1 cellular context compared by ENCODE assay signal in the genomic region with DNA sequence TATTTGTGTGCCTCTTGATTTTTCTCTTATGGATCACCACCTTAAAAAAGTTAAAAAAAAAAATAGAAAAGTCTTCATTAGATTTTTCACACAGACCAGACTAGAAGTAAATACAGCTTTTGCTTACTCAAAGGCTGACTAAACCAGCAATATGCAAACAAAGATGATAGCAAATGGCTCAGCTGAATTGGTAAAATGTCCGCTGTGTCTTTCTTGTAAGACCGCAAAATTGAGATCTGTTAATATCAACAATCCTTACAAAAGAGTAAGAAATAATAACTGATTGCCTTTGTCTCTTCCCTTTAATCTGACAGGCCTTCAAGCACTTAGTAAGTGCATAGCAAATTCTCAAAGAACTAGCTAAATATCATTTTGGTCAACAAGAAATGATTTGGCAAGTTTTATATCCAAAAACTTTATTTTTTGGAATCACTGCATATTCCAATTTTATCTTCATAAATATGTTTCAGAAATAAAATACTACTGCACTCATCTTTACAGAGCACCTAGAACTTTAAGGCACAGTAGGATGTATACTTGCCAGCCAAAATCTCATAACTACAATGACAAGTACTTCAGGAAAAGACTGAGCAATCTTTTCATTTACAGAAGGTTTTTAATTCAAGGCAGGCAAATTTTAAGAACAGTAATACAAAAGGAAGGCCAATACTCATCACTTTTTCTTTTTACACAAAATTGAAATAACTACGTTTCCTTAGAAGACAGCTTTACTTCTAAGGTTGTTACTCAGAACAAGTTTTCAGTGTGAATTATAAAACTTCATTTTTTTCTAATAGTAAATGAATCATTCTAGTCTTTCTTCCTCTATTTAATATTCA.
A peak's percentile ranks its signal among the peaks of the same experiment; 100 is the strongest.
TF ChIP-seq lines count a peak whose summit lies in the region.

No MANE protein-coding gene starts in this region.

TF ChIP-seq in HepG2, 621 proteins besides CTCF, POLR2A, EP300 and RAD21 (continued from another document and continues in another):
- TF ChIP-seq HNF1A (IDR thresholded peaks at IDR 0.05; ENCODE audit: low read depth) = 0 out of 2 replicates have a peak, but pooled peaks have one; percentile 18
- TF ChIP-seq HNF1A (CRISPR knock-in tag; IDR thresholded peaks at IDR 0.05; ENCODE audit: borderline replicate concordance) = no peak
- no peak for TF ChIP-seq BRCA1 (CRISPR knock-in tag; IDR thresholded peaks at IDR 0.05)
- TF ChIP-seq TCF7 (IDR thresholded peaks at IDR 0.05; ENCODE audit: low read depth) = peak; percentile 60; the same call in 1 of the 2 replicates
- TF ChIP-seq, protein P1, sequence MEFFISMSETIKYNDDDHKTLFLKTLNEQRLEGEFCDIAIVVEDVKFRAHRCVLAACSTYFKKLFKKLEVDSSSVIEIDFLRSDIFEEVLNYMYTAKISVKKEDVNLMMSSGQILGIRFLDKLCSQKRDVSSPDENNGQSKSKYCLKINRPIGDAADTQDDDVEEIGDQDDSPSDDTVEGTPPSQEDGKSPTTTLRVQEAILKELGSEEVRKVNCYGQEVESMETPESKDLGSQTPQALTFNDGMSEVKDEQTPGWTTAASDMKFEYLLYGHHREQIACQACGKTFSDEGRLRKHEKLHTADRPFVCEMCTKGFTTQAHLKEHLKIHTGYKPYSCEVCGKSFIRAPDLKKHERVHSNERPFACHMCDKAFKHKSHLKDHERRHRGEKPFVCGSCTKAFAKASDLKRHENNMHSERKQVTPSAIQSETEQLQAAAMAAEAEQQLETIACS (CRISPR knock-in tag; IDR thresholded peaks at IDR 0.05) = no peak
- TF ChIP-seq NCOA5 (CRISPR knock-in tag; IDR thresholded peaks at IDR 0.05) = no peak
- no peak for TF ChIP-seq ISX (CRISPR knock-in tag; conservative IDR thresholded peaks at IDR 0.05)
- TF ChIP-seq ZNF792 (CRISPR knock-in tag; IDR thresholded peaks at IDR 0.05) = no peak
- TF ChIP-seq HOXD1 (CRISPR knock-in tag; IDR thresholded peaks at IDR 0.05) = no peak
- TF ChIP-seq GATAD2A (CRISPR knock-in tag; IDR thresholded peaks at IDR 0.05) = peak; percentile 57; the same call in 1 of the 2 replicates
- 0 out of 2 replicates have a peak, but pooled peaks have one; percentile 35 for TF ChIP-seq MIXL1 (CRISPR knock-in tag; IDR thresholded peaks at IDR 0.05)
- no peak for TF ChIP-seq SMAD1 (CRISPR knock-in tag; IDR thresholded peaks at IDR 0.05; ENCODE audit: borderline replicate concordance, low read depth)
- peak; percentile 35; the same call in 1 of the 2 replicates for TF ChIP-seq FOSL2 (CRISPR knock-in tag; IDR thresholded peaks at IDR 0.05)
- TF ChIP-seq CREM (IDR thresholded peaks at IDR 0.05) = peak; percentile 18; the same call in 1 of the 2 replicates
- TF ChIP-seq CREM (CRISPR knock-in tag; IDR thresholded peaks at IDR 0.05) = no peak
- TF ChIP-seq ZNF329 (CRISPR knock-in tag; IDR thresholded peaks at IDR 0.05; ENCODE audit: low read depth) = no peak
- TF ChIP-seq HDAC2 (CRISPR knock-in tag; IDR thresholded peaks at IDR 0.05) = no peak
- TF ChIP-seq, protein P2, sequence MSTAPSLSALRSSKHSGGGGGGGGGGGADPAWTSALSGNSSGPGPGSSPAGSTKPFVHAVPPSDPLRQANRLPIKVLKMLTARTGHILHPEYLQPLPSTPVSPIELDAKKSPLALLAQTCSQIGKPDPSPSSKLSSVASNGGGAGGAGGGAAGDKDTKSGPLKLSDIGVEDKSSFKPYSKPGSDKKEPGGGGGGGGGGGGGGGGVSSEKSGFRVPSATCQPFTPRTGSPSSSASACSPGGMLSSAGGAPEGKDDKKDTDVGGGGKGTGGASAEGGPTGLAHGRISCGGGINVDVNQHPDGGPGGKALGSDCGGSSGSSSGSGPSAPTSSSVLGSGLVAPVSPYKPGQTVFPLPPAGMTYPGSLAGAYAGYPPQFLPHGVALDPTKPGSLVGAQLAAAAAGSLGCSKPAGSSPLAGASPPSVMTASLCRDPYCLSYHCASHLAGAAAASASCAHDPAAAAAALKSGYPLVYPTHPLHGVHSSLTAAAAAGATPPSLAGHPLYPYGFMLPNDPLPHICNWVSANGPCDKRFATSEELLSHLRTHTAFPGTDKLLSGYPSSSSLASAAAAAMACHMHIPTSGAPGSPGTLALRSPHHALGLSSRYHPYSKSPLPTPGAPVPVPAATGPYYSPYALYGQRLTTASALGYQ (CRISPR knock-in tag; IDR thresholded peaks at IDR 0.05) = no peak
- no peak for TF ChIP-seq SOX13 (IDR thresholded peaks at IDR 0.05)
- TF ChIP-seq SOX13 (CRISPR knock-in tag; conservative IDR thresholded peaks at IDR 0.05 in 1 of 2, IDR thresholded peaks at IDR 0.05 in 1 of 2) = peak in 1 of 2 experiments; percentile 58; a peak in 1 of 4 replicates
- TF ChIP-seq TCF7L2 (IDR thresholded peaks at IDR 0.05; ENCODE audit: low read depth, low read length) = no peak
- no peak for TF ChIP-seq FOXP1 (IDR thresholded peaks at IDR 0.05)
- peak; percentile 58; the same call in 1 of the 2 replicates for TF ChIP-seq FOXP1 (CRISPR knock-in tag; IDR thresholded peaks at IDR 0.05)
- no peak for TF ChIP-seq RCOR2 (CRISPR knock-in tag; IDR thresholded peaks at IDR 0.05)
- peak; percentile 51 for TF ChIP-seq SAP130 (CRISPR knock-in tag; IDR thresholded peaks at IDR 0.05; ENCODE audit: low read depth)
- no peak for TF ChIP-seq ZBED4 (CRISPR knock-in tag; IDR thresholded peaks at IDR 0.05; ENCODE audit: borderline replicate concordance)
- no peak for TF ChIP-seq REL (CRISPR knock-in tag; conservative IDR thresholded peaks at IDR 0.05)
- no peak for TF ChIP-seq PAF1 (CRISPR knock-in tag; IDR thresholded peaks at IDR 0.05)
- no peak for TF ChIP-seq ARID2 (CRISPR knock-in tag; IDR thresholded peaks at IDR 0.05; ENCODE audit: borderline replicate concordance)
- peak in 1 of 2 experiments; percentile 15; a peak in 1 of 4 replicates for TF ChIP-seq MAFK (conservative IDR thresholded peaks at IDR 0.05 in 1 of 2, IDR thresholded peaks at IDR 0.05 in 1 of 2; ENCODE audit: low read length in 2 of 2)
- TF ChIP-seq FOXA3 (CRISPR knock-in tag; IDR thresholded peaks at IDR 0.05) = peak; percentile 76
- TF ChIP-seq SALL2 (CRISPR knock-in tag; IDR thresholded peaks at IDR 0.05) = no peak
- no peak for TF ChIP-seq ZNF567 (CRISPR knock-in tag; IDR thresholded peaks at IDR 0.05; ENCODE audit: borderline replicate concordance)
- TF ChIP-seq SIN3B (IDR thresholded peaks at IDR 0.05; ENCODE audit: low read length) = no peak
- TF ChIP-seq, protein P3, sequence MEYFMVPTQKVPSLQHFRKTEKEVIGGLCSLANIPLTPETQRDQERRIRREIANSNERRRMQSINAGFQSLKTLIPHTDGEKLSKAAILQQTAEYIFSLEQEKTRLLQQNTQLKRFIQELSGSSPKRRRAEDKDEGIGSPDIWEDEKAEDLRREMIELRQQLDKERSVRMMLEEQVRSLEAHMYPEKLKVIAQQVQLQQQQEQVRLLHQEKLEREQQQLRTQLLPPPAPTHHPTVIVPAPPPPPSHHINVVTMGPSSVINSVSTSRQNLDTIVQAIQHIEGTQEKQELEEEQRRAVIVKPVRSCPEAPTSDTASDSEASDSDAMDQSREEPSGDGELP (IDR thresholded peaks at IDR 0.05; ENCODE audit: borderline replicate concordance, low read depth) = peak; percentile 71; the same call in 1 of the 2 replicates
- TF ChIP-seq MED13 (CRISPR knock-in tag; IDR thresholded peaks at IDR 0.05) = no peak
- TF ChIP-seq, protein P4, sequence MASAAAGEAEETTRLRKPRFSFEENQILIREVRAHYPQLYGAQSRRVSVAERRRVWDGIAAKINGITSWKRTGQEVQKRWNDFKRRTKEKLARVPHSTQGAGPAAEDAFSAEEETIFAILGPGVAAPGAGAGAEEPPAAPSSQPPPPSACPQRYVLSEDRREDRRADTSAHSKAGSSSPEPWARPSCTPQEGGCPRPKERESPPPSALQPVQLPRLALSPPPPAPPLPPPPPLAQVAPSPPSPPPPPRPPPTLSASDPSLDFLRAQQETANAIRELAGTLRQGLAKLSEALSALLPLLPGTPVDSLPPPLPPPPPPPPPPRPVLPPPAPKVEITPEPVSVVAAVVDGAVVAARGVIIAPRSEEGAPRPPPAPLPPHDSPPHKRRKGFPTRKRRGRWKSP (CRISPR knock-in tag; IDR thresholded peaks at IDR 0.05) = no peak
- no peak for TF ChIP-seq SOX6 (IDR thresholded peaks at IDR 0.05)
- peak; percentile 48; the same call in 1 of the 2 replicates for TF ChIP-seq SOX6 (CRISPR knock-in tag; IDR thresholded peaks at IDR 0.05)
- TF ChIP-seq SOX5 (CRISPR knock-in tag; IDR thresholded peaks at IDR 0.05; ENCODE audit: borderline replicate concordance) = peak; percentile 13; the same call in 1 of the 2 replicates
- TF ChIP-seq CSRNP1 (CRISPR knock-in tag; IDR thresholded peaks at IDR 0.05) = no peak
- TF ChIP-seq BHLHE40 (IDR thresholded peaks at IDR 0.05; ENCODE audit: low read length) = no peak
- no peak for TF ChIP-seq ZNF10 (CRISPR knock-in tag; IDR thresholded peaks at IDR 0.05; ENCODE audit: borderline replicate concordance, low read depth)
- no peak for TF ChIP-seq ZFP91 (CRISPR knock-in tag; IDR thresholded peaks at IDR 0.05; ENCODE audit: borderline replicate concordance)
